24 cellular contexts compared by ENCODE assay signal in genomic region chr1:43419627-43420425, GRCh38.
"Had no signal": no experiment of that assay in that cellular context is flagged by ENCODE, and none has a peak within 500 bp of the region (broad histone marks: within the 10 kb centered on the region; RNA-seq: fewer than 3 reads in every experiment).

No MANE protein-coding gene starts in this region.

- H3K9me3 ChIP-seq: esophagus muscularis mucosa, left ventricle myocardium inferior, mucosa of descending colon, right lobe of liver, upper lobe of left lung, vagina had no signal

- H3K27me3 ChIP-seq: esophagus muscularis mucosa, foreskin keratinocyte, right lobe of liver, upper lobe of left lung, vagina had no signal

- H3K27ac ChIP-seq: esophagus muscularis mucosa, foreskin keratinocyte, left ventricle myocardium inferior, right lobe of liver, upper lobe of left lung, vagina had no signal

- DNase-seq: activated CD4-positive, alpha-beta memory T cell treated with anti-CD3 and anti-CD28 coated beads for 36 hours; activated CD4-positive, alpha-beta T cell treated with anti-CD3 and anti-CD28 coated beads, Interleukin-2, amount 10 ng/mL, durations not matched to agents 24 days and 14 days; activated effector memory CD4-positive, alpha-beta T cell treated with Interleukin-2 at 50 U/mL for 16 hours; activated naive CD4-positive, alpha-beta T cell treated with anti-CD3 and anti-CD28 coated beads, Interleukin-2, amount 10 ng/mL, durations not matched to agents 7 days and 5 days; activated T-cell treated with anti-CD3 and anti-CD28 coated beads, Interleukin-2, amount 50 U/mL, for 72 hours; amygdala; central memory CD4-positive, alpha-beta T cell; endodermal cell; foreskin keratinocyte; kidney glomerular epithelial cell; left ventricle myocardium inferior; mucosa of descending colon; right lobe of liver; stimulated activated CD4-positive, alpha-beta T cell treated with anti-CD3 and anti-CD28 coated beads, Interleukin-4, amount 100 ng/mL, for 1 hour; stimulated activated naive CD8-positive, alpha-beta T cell treated with anti-CD3 and anti-CD28 coated beads, Interleukin-15, amount 100 ng/mL, for 72 hours; substantia nigra had no signal

- H3K4me1 Mint-ChIP-seq: activated naive CD4-positive, alpha-beta T cell treated with anti-CD3 and anti-CD28 coated beads, Interleukin-2, amount 10 ng/mL, durations not matched to agents 7 days and 5 days; endodermal cell; stimulated activated naive CD8-positive, alpha-beta T cell treated with anti-CD3 and anti-CD28 coated beads, Interleukin-15, amount 100 ng/mL, for 72 hours had no signal

- H3K4me1 ChIP-seq: foreskin keratinocyte, right lobe of liver, vagina had no signal

- H3K27me3 Mint-ChIP-seq: activated CD4-positive, alpha-beta memory T cell treated with anti-CD3 and anti-CD28 coated beads for 36 hours; activated CD4-positive, alpha-beta T cell treated with anti-CD3 and anti-CD28 coated beads, Interleukin-2, amount 10 ng/mL, durations not matched to agents 24 days and 14 days; activated naive CD4-positive, alpha-beta T cell treated with anti-CD3 and anti-CD28 coated beads, Interleukin-2, amount 10 ng/mL, durations not matched to agents 7 days and 5 days; dendritic cell treated with granulocyte-macrophage colony-stimulating factor and Interleukin-4, amounts not matched to agents 40 ng/mL and 50 ng/mL, for 4 days; natural killer cell treated with Interleukin-12 subunit alpha and Interleukin-12 subunit beta and Interleukin-15 and Interleukin-18, amount 100 ng/mL, for 72 hours; progenitor cell of endocrine pancreas; stimulated activated memory B cell treated with anti-CD40 and anti-IgM and Interleukin-4, amounts not matched to agents 10 μg/mL and 1 μg/mL and 100 μg/mL, for 72 hours; stimulated activated naive CD8-positive, alpha-beta T cell treated with anti-CD3 and anti-CD28 coated beads, Interleukin-15, amount 100 ng/mL, for 72 hours had no signal

- H3K27ac Mint-ChIP-seq: activated CD4-positive, alpha-beta memory T cell treated with anti-CD3 and anti-CD28 coated beads for 36 hours; activated CD4-positive, alpha-beta T cell treated with anti-CD3 and anti-CD28 coated beads, Interleukin-2, amount 10 ng/mL, durations not matched to agents 24 days and 14 days; activated naive CD4-positive, alpha-beta T cell treated with anti-CD3 and anti-CD28 coated beads, Interleukin-2, amount 10 ng/mL, durations not matched to agents 7 days and 5 days; activated T-cell treated with anti-CD3 and anti-CD28 coated beads, Interleukin-2, amount 50 U/mL, for 72 hours; dendritic cell treated with granulocyte-macrophage colony-stimulating factor and Interleukin-4, amounts not matched to agents 40 ng/mL and 50 ng/mL, for 4 days; endodermal cell; natural killer cell treated with Interleukin-12 subunit alpha and Interleukin-12 subunit beta and Interleukin-15 and Interleukin-18, amount 100 ng/mL, for 72 hours; progenitor cell of endocrine pancreas; stimulated activated memory B cell treated with anti-CD40 and anti-IgM and Interleukin-4, amounts not matched to agents 10 μg/mL and 1 μg/mL and 100 μg/mL, for 72 hours; stimulated activated naive CD8-positive, alpha-beta T cell treated with anti-CD3 and anti-CD28 coated beads, Interleukin-15, amount 100 ng/mL, for 72 hours had no signal

- ATAC-seq: activated T-cell treated with anti-CD3 and anti-CD28 coated beads, Interleukin-2, amount 50 U/mL, for 72 hours; foreskin keratinocyte; mucosa of descending colon; natural killer cell treated with Interleukin-12 subunit alpha and Interleukin-12 subunit beta and Interleukin-15 and Interleukin-18, amount 100 ng/mL, for 72 hours; right lobe of liver; stimulated activated naive CD8-positive, alpha-beta T cell treated with anti-CD3 and anti-CD28 coated beads, Interleukin-15, amount 100 ng/mL, for 72 hours had no signal

- H3K4me3 Mint-ChIP-seq: activated CD4-positive, alpha-beta memory T cell treated with anti-CD3 and anti-CD28 coated beads for 36 hours; activated CD4-positive, alpha-beta T cell treated with anti-CD3 and anti-CD28 coated beads, Interleukin-2, amount 10 ng/mL, durations not matched to agents 24 days and 14 days; activated naive CD4-positive, alpha-beta T cell treated with anti-CD3 and anti-CD28 coated beads, Interleukin-2, amount 10 ng/mL, durations not matched to agents 7 days and 5 days; activated T-cell treated with anti-CD3 and anti-CD28 coated beads, Interleukin-2, amount 50 U/mL, for 72 hours; dendritic cell treated with granulocyte-macrophage colony-stimulating factor and Interleukin-4, amounts not matched to agents 40 ng/mL and 50 ng/mL, for 4 days; endodermal cell; natural killer cell treated with Interleukin-12 subunit alpha and Interleukin-12 subunit beta and Interleukin-15 and Interleukin-18, amount 100 ng/mL, for 72 hours; stimulated activated memory B cell treated with anti-CD40 and anti-IgM and Interleukin-4, amounts not matched to agents 10 μg/mL and 1 μg/mL and 100 μg/mL, for 72 hours; stimulated activated naive CD8-positive, alpha-beta T cell treated with anti-CD3 and anti-CD28 coated beads, Interleukin-15, amount 100 ng/mL, for 72 hours had no signal

- H3K4me3 ChIP-seq: esophagus muscularis mucosa, left ventricle myocardium inferior, lung, mucosa of descending colon, right lobe of liver, upper lobe of left lung, vagina had no signal

- H3K9me3 Mint-ChIP-seq: activated CD4-positive, alpha-beta memory T cell treated with anti-CD3 and anti-CD28 coated beads for 36 hours; activated CD4-positive, alpha-beta T cell treated with anti-CD3 and anti-CD28 coated beads, Interleukin-2, amount 10 ng/mL, durations not matched to agents 24 days and 14 days; activated naive CD4-positive, alpha-beta T cell treated with anti-CD3 and anti-CD28 coated beads, Interleukin-2, amount 10 ng/mL, durations not matched to agents 7 days and 5 days; activated T-cell treated with anti-CD3 and anti-CD28 coated beads, Interleukin-2, amount 50 U/mL, for 72 hours; dendritic cell treated with granulocyte-macrophage colony-stimulating factor and Interleukin-4, amounts not matched to agents 40 ng/mL and 50 ng/mL, for 4 days; endodermal cell; natural killer cell treated with Interleukin-12 subunit alpha and Interleukin-12 subunit beta and Interleukin-15 and Interleukin-18, amount 100 ng/mL, for 72 hours; stimulated activated memory B cell treated with anti-CD40 and anti-IgM and Interleukin-4, amounts not matched to agents 10 μg/mL and 1 μg/mL and 100 μg/mL, for 72 hours; stimulated activated naive CD8-positive, alpha-beta T cell treated with anti-CD3 and anti-CD28 coated beads, Interleukin-15, amount 100 ng/mL, for 72 hours had no signal
